8 cellular contexts compared by ENCODE assay signal in genomic region chr11:75430692-75431532, GRCh38. TPM values are rescaled to one million over a fixed set of nuclear protein-coding genes. Genes with fewer than 3 reads are reported as not detected.
DNase-seq lines count a peak whose midpoint lies in the region; ATAC-seq, FAIRE-seq and TF ChIP-seq lines count a peak whose summit lies in the region.

No MANE protein-coding gene starts in this region.

- H4K20me1 ChIP-seq in GM12878 (ENCODE audit: control insufficient read depth, insufficient read depth): no peaks in the 10 kb centered on the region; the same call in 1 of the 2 replicates

- TF ChIP-seq CTCF in AG10803 (conservative IDR thresholded peaks at IDR 0.05; ENCODE audit: low read length): no peak
- no peak for TF ChIP-seq CTCF in HEK293 (tag by site-specific recombination; IDR thresholded peaks at IDR 0.05)
- no peak for TF ChIP-seq CTCF in GM12878 (IDR thresholded peaks at IDR 0.05 in 2 of 3, conservative IDR thresholded peaks at IDR 0.05 in 1 of 3; ENCODE audit: control insufficient read depth in 2 of 3, extremely low read depth in 1 of 3, insufficient read depth in 1 of 3, low read depth in 3 of 3, low read length in 3 of 3)

- no peaks in the 10 kb centered on the region for H3K79me2 ChIP-seq in GM12878 (ENCODE audit: control insufficient read depth, insufficient read depth, low read length)

- H3K4me3 ChIP-seq in AG10803 (ENCODE audit: low read length) (peak overlapping the region; percentile 37), HEK293 (ENCODE audit: low read depth, low read length) (no peak overlapping the region), GM12878 (no peak overlapping the region; the same call in 1 of the 2 replicates), mucosa of stomach (ENCODE audit: low read length) (peak overlapping the region; percentile 45)

- peak overlapping the region; percentile 83 for H3K4me2 ChIP-seq in GM12878 (ENCODE audit: control insufficient read depth, insufficient read depth)

- H3K4me1 ChIP-seq in HEK293 (ENCODE audit: control insufficient read depth, insufficient read depth, low read length) (no peaks in the 10 kb centered on the region), GM12878 (ENCODE audit: control insufficient read depth, insufficient read depth, low read length) (no peaks in the 10 kb centered on the region), mucosa of stomach (ENCODE audit: control insufficient read depth, insufficient read depth, low read length) (peaks cover 26% of the 10 kb centered on the region)

- TF ChIP-seq RAD21 in GM12878 (IDR thresholded peaks at IDR 0.05; ENCODE audit: insufficient read depth, low read depth, low read length): no peak

- CTCF ChIA-PET in HEK293 (lab: Yijun Ruan, JAX) (interaction anchor here (0.9 to 3.5 kb wide), 4 partner anchors 15 to 102 kb away, joined by 3 to 20 read pairs (median 4); no protein-coding TSS in a partner anchor), GM12878 (lab: Yijun Ruan, JAX) (interaction anchor here (1.8 kb wide), 1 partner anchor 15 kb away, joined by 4 read pairs; no protein-coding TSS in a partner anchor)

- 40% methylated on average over 33 of the region's 33 CpGs for WGBS in GM12878 (ENCODE audit: insufficient coverage, insufficient replicate concordance, low lambda C conversion rate, missing lambda C conversion rate)

- ATAC-seq in GM12878 (no peak), GM21737 (IDR thresholded peaks at IDR 0.05; ENCODE audit: unreplicated experiment) (no peak)

- FAIRE-seq in GM12878 (lab: Jason Lieb, UNC): no peak

- in situ Hi-C loops in GM12878 (cut with MboI): no loop called here
- in situ Hi-C loops in ACHN (cut with HindIII; ENCODE audit: low pct_ligation_motif_present, low pct_unique_long_range_greater_than_20kb, low sequenced_read_pairs): no loop called here

- intact Hi-C loops in GM12878 (cut with micrococcal nuclease; ENCODE audit: unreplicated experiment): no loop called here

- DNase-seq in AG10803 (ENCODE audit: low read depth): no peak
- no peak for DNase-seq in GM12878 (ENCODE audit: low read depth, low spot score)
- DNase-seq in 8988T: no peak
- DNase-seq in substantia nigra (lab: John Stamatoyannopoulos, UW): no peak
- DNase-seq in ACHN: no peak

- POLR2A ChIA-PET in HEK293 (lab: Yijun Ruan, JAX): no interaction called here
- POLR2A ChIA-PET in GM12878 (lab: Charles Lee): no interaction called here

- H2AFZ ChIP-seq in GM12878 (ENCODE audit: control insufficient read depth, low read depth, low read length): no peak overlapping the region

- BruUV-seq in GM12878 (replicated peaks; lab: Mats Ljungman, UMichigan): no TSS peak

- H3K9me3 ChIP-seq in HEK293 (ENCODE audit: control insufficient read depth, insufficient read depth, low read depth, low read length) (no peaks in the 10 kb centered on the region), GM12878 (replicated peaks; ENCODE audit: control insufficient read depth, insufficient read depth, low read length) (peaks cover 2% of the 10 kb centered on the region; the same call in 1 of the 3 replicates), mucosa of stomach (ENCODE audit: control insufficient read depth, low read length) (peaks cover 4% of the 10 kb centered on the region)

- H3K27me3 ChIP-seq in GM12878 (replicated peaks in 1 of 2; ENCODE audit: control insufficient read depth in 2 of 2, insufficient read depth in 2 of 2, low read length in 1 of 2) (peaks cover 4 to 14% of the 10 kb centered on the region in 2 experiments), mucosa of stomach (ENCODE audit: control insufficient read depth, insufficient read depth, low read length) (peaks cover 40% of the 10 kb centered on the region)

- H3K9ac ChIP-seq in GM12878 (ENCODE audit: control insufficient read depth, insufficient read depth, low read length): no peak overlapping the region
- no peak overlapping the region for H3K9ac ChIP-seq in mucosa of stomach (ENCODE audit: low read length)

- SMC1A ChIA-PET in GM12878 (lab: Charles Lee; ENCODE audit: uncharacterized antibody, unreplicated experiment): interaction anchor here (1.8 kb wide), 1 partner anchor 14 kb away, joined by 7 read pairs; no protein-coding TSS in a partner anchor

- H3K27ac ChIP-seq in HEK293 (ENCODE audit: extremely low read depth, low read depth, low read length): no peak overlapping the region
- no peak overlapping the region for H3K27ac ChIP-seq in GM12878 (ENCODE audit: control insufficient read depth, insufficient read depth)
- H3K27ac ChIP-seq in substantia nigra (ENCODE audit: low read depth, low read length, poor library complexity, severe bottlenecking): no peak overlapping the region

- no peak for TF ChIP-seq POLR2A in GM12878 (IDR thresholded peaks at IDR 0.05; ENCODE audit: low read depth, low read length)

- no peak for TF ChIP-seq EP300 in GM12878 (IDR thresholded peaks at IDR 0.05; ENCODE audit: borderline replicate concordance in 1 of 2, control insufficient read depth in 1 of 2, low read depth in 2 of 2, low read length in 2 of 2)

- RAD21 ChIA-PET in GM12878 (lab: Charles Lee; ENCODE audit: unreplicated experiment): no interaction called here

- H3K36me3 ChIP-seq in HEK293 (ENCODE audit: control insufficient read depth in 2 of 2, insufficient read depth in 1 of 2, low read length in 2 of 2) (no peaks in the 10 kb centered on the region), GM12878 (ENCODE audit: control insufficient read depth in 2 of 2, insufficient read depth in 2 of 2, low read length in 1 of 2) (no peaks in the 10 kb centered on the region), mucosa of stomach (ENCODE audit: control insufficient read depth, insufficient read depth, low read length) (no peaks in the 10 kb centered on the region)

TF ChIP-seq in HEK293, 187 proteins besides CTCF, POLR2A, EP300 and RAD21 (continues in another document):
- TF ChIP-seq ZNF785 (tag by site-specific recombination; IDR thresholded peaks at IDR 0.05) (no peak), ZBTB26 (tag by site-specific recombination; optimal IDR thresholded peaks at IDR 0.05) (peak; percentile 3), ZNF112 (tag by site-specific recombination; IDR thresholded peaks at IDR 0.05) (no peak)

TF ChIP-seq in GM12878, 131 proteins besides CTCF, POLR2A, EP300 and RAD21:
- TF ChIP-seq EZH2 (IDR thresholded peaks at IDR 0.05; ENCODE audit: borderline replicate concordance, control insufficient read depth, low read depth, low read length) (peak; percentile 51; the same call in 1 of the 2 replicates), CBFB (IDR thresholded peaks at IDR 0.05; ENCODE audit: low read depth) (no peak)

RNA-seq across cellular contexts. Expression of gene KLHL35, which starts 2.1 kb away (rescaled TPM):
- not detected in 2 replicates for total RNA-seq in GM12878 (2013; cell fraction: nucleolus; rRNA removed)
- total RNA-seq in GM12878 (2014; rRNA removed) (0.34 and 0.49 TPM in 2 replicates), GM12878 (2014; rRNA removed; fragmentation: Illumina TruSeq; extraction: Trizol) (not detected in 2 replicates), GM12878 (2021) (0.13 and 0.21 TPM in 2 replicates)
- polyA plus RNA-seq in GM12878 (2011; ENCODE audit: low read depth): 0.09 TPM
- polyA plus RNA-seq in GM12878 (2011; rRNA removed) (0.15 TPM in 1 of 2 replicates, not detected in the other), GM12878 (2014; fragmentation: Illumina TruSeq; extraction: Trizol) (0.09 TPM in 1 of 2 replicates, not detected in the other), GM12878 (2014; fragmentation: Nextera tagmentation; extraction: Ambion mirVana) (under 1 TPM; 0.04 to 0.06 TPM), GM12878 (2014; rRNA removed) (0.15 and 0.28 TPM in 2 replicates), GM12878 (2016; fragmentation: Nextera tagmentation; extraction: Ambion mirVana) (under 1 TPM; 0.09 to 0.33 TPM)
- polyA plus RNA-seq in GM12878 (2011; cell fraction: cytosol; rRNA removed): not detected in 2 replicates
- 0.07 and 0.18 TPM in 2 replicates for polyA plus RNA-seq in GM12878 (2011; cell fraction: nucleus; rRNA removed)
- polyA plus RNA-seq in GM12878 (2012): 0.49 and 0.55 TPM in 2 replicates
- not detected in 2 replicates for polyA minus RNA-seq in GM12878 (2011; rRNA and poly(A)+ RNA removed)
- polyA minus RNA-seq in GM12878 (2011; cell fraction: cytosol; rRNA and poly(A)+ RNA removed): 0.52 TPM in 1 of 2 replicates, not detected in the other
- 0.19 TPM in 1 of 2 replicates, not detected in the other for polyA minus RNA-seq in GM12878 (2011; cell fraction: nucleus; rRNA and poly(A)+ RNA removed)

RNA-seq across cellular contexts. Expression of gene RPS3, which starts 31.6 kb away (rescaled TPM):
- total RNA-seq in GM12878 (2013; cell fraction: nucleolus; rRNA removed): 327 and 328 TPM in 2 replicates
- total RNA-seq in GM12878 (2014; rRNA removed): 3,162 and 3,203 TPM in 2 replicates
- total RNA-seq in GM12878 (2014; rRNA removed; fragmentation: Illumina TruSeq; extraction: Trizol): 4,299 and 4,364 TPM in 2 replicates
- 4,496 and 4,555 TPM in 2 replicates for total RNA-seq in GM12878 (2021)
- polyA plus RNA-seq in GM12878 (2011; ENCODE audit: low read depth): 8,364 TPM
- polyA plus RNA-seq in GM12878 (2011; rRNA removed): 4,355 and 4,741 TPM in 2 replicates
- polyA plus RNA-seq in GM12878 (2011; cell fraction: cytosol; rRNA removed): 4,091 and 4,155 TPM in 2 replicates
- 1,814 and 1,991 TPM in 2 replicates for polyA plus RNA-seq in GM12878 (2011; cell fraction: nucleus; rRNA removed)
- 6,227 and 7,157 TPM in 2 replicates for polyA plus RNA-seq in GM12878 (2012)
- polyA plus RNA-seq in GM12878 (2014; fragmentation: Illumina TruSeq; extraction: Trizol): 5,039 and 6,875 TPM in 2 replicates
- 1,000 to 10,000 TPM; 7,007 to 9,556 TPM for polyA plus RNA-seq in GM12878 (2014; fragmentation: Nextera tagmentation; extraction: Ambion mirVana)
- polyA plus RNA-seq in GM12878 (2014; rRNA removed): 4,204 and 4,437 TPM in 2 replicates
- polyA plus RNA-seq in GM12878 (2016; fragmentation: Nextera tagmentation; extraction: Ambion mirVana): 1,000 to 10,000 TPM; 2,127 to 2,136 TPM
- polyA minus RNA-seq in GM12878 (2011; rRNA and poly(A)+ RNA removed): 1,578 and 1,840 TPM in 2 replicates
- 561 and 590 TPM in 2 replicates for polyA minus RNA-seq in GM12878 (2011; cell fraction: cytosol; rRNA and poly(A)+ RNA removed)
- 168 and 212 TPM in 2 replicates for polyA minus RNA-seq in GM12878 (2011; cell fraction: nucleus; rRNA and poly(A)+ RNA removed)

Comparison
In these comparisons a context has a peak if more than half of its experiments do, and no peak if none do; other contexts are left out.
1. H3K4me3 ChIP-seq: peak in AG10803 (single experiment) and mucosa of stomach (single experiment); none in HEK293 (single experiment) and GM12878 (single experiment).